ENCODE assay signal across 25 cellular contexts in genomic region chr12:78007173-78007572, GRCh38.
"Had no signal": no experiment of that assay in that cellular context is flagged by ENCODE, and none has a peak within 500 bp of the region (broad histone marks: within the 10 kb centered on the region; RNA-seq: fewer than 3 reads in every experiment).

No MANE protein-coding gene starts in this region.

- DNase-seq: nephron progenitor cell; nucleus accumbens; pancreas; right lobe of liver; sigmoid colon; small intestine; stimulated activated CD4-positive, alpha-beta T cell treated with anti-CD3 and anti-CD28 coated beads, Interleukin-15, amount 100 ng/mL, for 24 hours; stimulated activated CD4-positive, alpha-beta T cell treated with anti-CD3 and anti-CD28 coated beads, Interleukin-2, amount 100 ng/mL, for 24 hours; stimulated activated CD4-positive, alpha-beta T cell treated with anti-CD3 and anti-CD28 coated beads, Interleukin-2, amount 100 ng/mL, for 48 hours; stimulated activated CD4-positive, alpha-beta T cell treated with anti-CD3 and anti-CD28 coated beads, Interleukin-4, amount 100 ng/mL, for 24 hours; stimulated activated naive B cell treated with anti-CD40 and anti-IgM and Interleukin-4, amounts not matched to agents 10 μg/mL and 1 μg/mL and 100 μg/mL, for 72 hours; stimulated activated naive CD4-positive, alpha-beta T cell treated with Interleukin-2 at 50 U/mL for 16 hours; stomach; thyroid gland; trophoblast cell; upper lobe of left lung had no signal

- H3K4me3 ChIP-seq: pancreas, prostate gland, right lobe of liver, sigmoid colon, stomach, thoracic aorta, thyroid gland, tibial nerve, upper lobe of left lung, vagina had no signal

- ATAC-seq: natural killer cell treated with Interleukin-12 subunit alpha and Interleukin-12 subunit beta and Interleukin-15 and Interleukin-18, amount 100 ng/mL, for 72 hours; pancreas; right cardiac atrium; right lobe of liver; stimulated activated effector memory CD8-positive, alpha-beta T cell treated with anti-CD3 and anti-CD28 coated beads, Interleukin-12 subunit alpha, Interleukin-12 subunit beta, amount 100 ng/mL, for 72 hours; stimulated activated naive B cell treated with anti-CD40 and anti-IgM and Interleukin-4, amounts not matched to agents 10 μg/mL and 1 μg/mL and 100 μg/mL, for 72 hours had no signal

- H3K4me1 ChIP-seq: pancreas, prostate gland, right lobe of liver, sigmoid colon, stomach, thyroid gland, tibial nerve, upper lobe of left lung, vagina had no signal

- H3K27me3 ChIP-seq: neutrophil, pancreas, right lobe of liver, sigmoid colon, stomach, thyroid gland, tibial nerve, upper lobe of left lung, vagina had no signal

- H3K9me3 ChIP-seq: neutrophil, pancreas, prostate gland, right lobe of liver, sigmoid colon, stomach, thoracic aorta, thyroid gland, tibial nerve, upper lobe of left lung, vagina had no signal

- H3K27ac ChIP-seq: neutrophil, pancreas, prostate gland, right lobe of liver, sigmoid colon, stomach, thoracic aorta, thyroid gland, tibial nerve, upper lobe of left lung, vagina had no signal

- H3K36me3 ChIP-seq: neutrophil, pancreas, prostate gland, right lobe of liver, sigmoid colon, stomach, thoracic aorta, thyroid gland, upper lobe of left lung, vagina had no signal

- FAIRE-seq: pancreas, small intestine, urothelium cell line had no signal
